Comparison of ENCODE assay signal across 14 cellular contexts in the genomic region with DNA sequence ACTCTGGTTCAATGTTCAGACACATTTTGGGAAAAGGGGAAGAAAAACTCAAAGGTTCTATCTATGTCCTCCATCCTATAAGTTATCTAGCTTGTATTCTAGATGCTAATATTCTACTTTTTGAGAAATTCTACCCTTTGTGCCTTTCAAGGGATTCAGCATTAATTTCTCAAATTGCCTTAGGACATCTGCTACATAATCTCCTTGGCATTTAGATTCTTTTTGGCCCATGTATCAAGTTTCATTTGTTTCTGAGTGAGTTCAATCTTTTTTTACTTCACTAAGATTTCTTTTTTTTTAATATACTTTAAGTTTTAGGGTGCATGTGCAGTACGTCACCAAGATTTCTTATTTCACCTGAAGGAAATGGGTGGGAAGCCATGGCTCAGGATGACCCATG.
DNase-seq lines count a peak whose midpoint lies in the region; ATAC-seq, FAIRE-seq and TF ChIP-seq lines count a peak whose summit lies in the region.
"Had no signal": no experiment of that assay in that cellular context is flagged by ENCODE, and none has a peak within 500 bp of the region (broad histone marks: within the 10 kb centered on the region; RNA-seq: fewer than 3 reads in every experiment).

No MANE protein-coding gene starts in this region.

- peak overlapping the region; percentile 40 for H2AFZ ChIP-seq in HCT116 (ENCODE audit: low read depth, low read length, poor library complexity, severe bottlenecking)
- H2AFZ ChIP-seq in keratinocyte (ENCODE audit: control insufficient read depth, low read length): no peak overlapping the region
- H2AFZ ChIP-seq: PC-9 had no signal

- H3K36me3 ChIP-seq in HCT116 (ENCODE audit: control insufficient read depth in 1 of 2, insufficient read depth in 2 of 2, low read length in 2 of 2) (no peaks in the 10 kb centered on the region), adipocyte (ENCODE audit: control insufficient read depth, insufficient read depth, low read length, severe bottlenecking) (no peaks in the 10 kb centered on the region), keratinocyte (ENCODE audit: control insufficient read depth in 2 of 2, extremely low read depth in 1 of 2, insufficient read depth in 2 of 2, low read length in 2 of 2) (no peaks in the 10 kb centered on the region)

- no peak overlapping the region for H3K27ac ChIP-seq in HCT116 (ENCODE audit: low read depth, low read length)
- H3K27ac ChIP-seq in keratinocyte (ENCODE audit: control insufficient read depth, insufficient read depth, low read length): no peak overlapping the region
- H3K27ac ChIP-seq: PC-9 had no signal

- peaks cover 0 to 15% of the 10 kb centered on the region in 2 experiments; a peak in 2 of 4 replicates for H3K4me1 ChIP-seq in HCT116 (ENCODE audit: control insufficient read depth in 1 of 2, insufficient read depth in 2 of 2, low read length in 2 of 2)
- peaks cover 12% of the 10 kb centered on the region for H3K4me1 ChIP-seq in adipocyte (ENCODE audit: control insufficient read depth, insufficient read depth, low read length)
- peaks cover 19% of the 10 kb centered on the region for H3K4me1 ChIP-seq in keratinocyte (ENCODE audit: control insufficient read depth, extremely low read depth, insufficient read depth, low read length)

- TF ChIP-seq RAD21 in HCT116 (IDR thresholded peaks at IDR 0.05; ENCODE audit: low read depth): no peak

- POLR2A ChIA-PET in HCT116 (lab: Charles Lee): no interaction called here

- H3K4me3 ChIP-seq in HCT116 (replicated peaks in 1 of 2; ENCODE audit: low read depth in 1 of 2, low read length in 2 of 2) (no peak overlapping the region), adipocyte (ENCODE audit: low read length) (no peak overlapping the region), keratinocyte (ENCODE audit: control insufficient read depth in 2 of 3, extremely low read depth in 1 of 3, insufficient read depth in 2 of 3, low read depth in 1 of 3, low read length in 3 of 3) (no peak overlapping the region)
- H3K4me3 ChIP-seq: PC-9 had no signal

- no peak for TF ChIP-seq POLR2A in HCT116 (IDR thresholded peaks at IDR 0.05; ENCODE audit: borderline replicate concordance, extremely low read depth, insufficient read depth, insufficient read length)

- BruUV-seq in HCT116 (replicated peaks; lab: Mats Ljungman, UMichigan): no TSS peak

- peak; percentile 54 for DNase-seq in EH (ENCODE audit: low read depth)
- DNase-seq in HCT116 (ENCODE audit: low read depth, low spot score): no peak
- DNase-seq in adipocyte (ENCODE audit: low read depth): peak; percentile 74
- DNase-seq in keratinocyte (ENCODE audit: low read depth, low spot score): no peak
- DNase-seq in HTR-8/SVneo (ENCODE audit: insufficient read length, low spot score): no peak
- DNase-seq: DMS79, NCI-H1436, NCI-H2029 treated with DMSO at 0.1 percent for 48 hours, NCI-H2227 treated with DMSO at 0.1 percent for 48 hours, NCI-H69, PC-9 had no signal

- no peak overlapping the region for H3K9ac ChIP-seq in HCT116 (ENCODE audit: low read length)
- no peak overlapping the region for H3K9ac ChIP-seq in adipocyte (ENCODE audit: low read length)
- H3K9ac ChIP-seq in keratinocyte (ENCODE audit: control insufficient read depth, extremely low read depth, insufficient read depth, low read length): no peak overlapping the region

- dilution Hi-C loops in keratinocyte (cut with MboI; ENCODE audit: extremely low pct_ligation_motif_present, low sequenced_read_pairs): no loop called here

- ATAC-seq in HCT116 (no peak), GM18870 (IDR thresholded peaks at IDR 0.05; ENCODE audit: unreplicated experiment) (no peak), HG03025 (IDR thresholded peaks at IDR 0.05; ENCODE audit: low FRiP score, unreplicated experiment) (no peak)

- H3K79me2 ChIP-seq in HCT116 (ENCODE audit: insufficient read depth, low read length): no peaks in the 10 kb centered on the region
- H3K79me2 ChIP-seq in keratinocyte (ENCODE audit: control insufficient read depth, insufficient read depth, low read length): no peaks in the 10 kb centered on the region

- H3K4me2 ChIP-seq in HCT116 (ENCODE audit: low read length) (no peak overlapping the region), keratinocyte (ENCODE audit: control insufficient read depth, extremely low read depth, insufficient read depth, low read depth, low read length) (peak overlapping the region; percentile 4)
- H3K4me2 ChIP-seq: PC-9 had no signal

- no peaks in the 10 kb centered on the region for H3K27me3 ChIP-seq in HCT116 (ENCODE audit: insufficient read depth, low read length)
- H3K27me3 ChIP-seq in adipocyte (replicated peaks; ENCODE audit: control insufficient read depth, insufficient read depth, low read length): no peaks in the 10 kb centered on the region
- H3K27me3 ChIP-seq in keratinocyte (ENCODE audit: control insufficient read depth, extremely low read depth, insufficient read depth, low read length): no peaks in the 10 kb centered on the region

- H3K9me2 ChIP-seq in HCT116 (ENCODE audit: insufficient read depth): no peaks in the 10 kb centered on the region

- H4K20me1 ChIP-seq in HCT116 (ENCODE audit: insufficient read depth) (no peaks in the 10 kb centered on the region), keratinocyte (ENCODE audit: control insufficient read depth, extremely low read depth, insufficient read depth, low read length) (no peaks in the 10 kb centered on the region)

- no peak for TF ChIP-seq CTCF in HCT116 (IDR thresholded peaks at IDR 0.05 in 2 of 3, conservative IDR thresholded peaks at IDR 0.05 in 1 of 3; ENCODE audit: borderline replicate concordance in 1 of 3, insufficient read depth in 1 of 3, low read depth in 2 of 3, low read length in 2 of 3)
- TF ChIP-seq CTCF in keratinocyte (optimal IDR thresholded peaks at IDR 0.05 in 1 of 3, IDR thresholded peaks at IDR 0.05 in 1 of 3, conservative IDR thresholded peaks at IDR 0.05 in 1 of 3; ENCODE audit: extremely low read depth in 1 of 3, insufficient read depth in 2 of 3, low read length in 3 of 3): no peak

- no peaks in the 10 kb centered on the region for H3K9me1 ChIP-seq in keratinocyte (ENCODE audit: control insufficient read depth, extremely low read depth, insufficient read depth, low read length)

- no peaks in the 10 kb centered on the region for H3K9me3 ChIP-seq in HCT116 (ENCODE audit: control insufficient read depth in 1 of 2, insufficient read depth in 1 of 2, low read depth in 1 of 2, low read length in 2 of 2)
- H3K9me3 ChIP-seq in adipocyte (ENCODE audit: control insufficient read depth, low read length): no peaks in the 10 kb centered on the region
- H3K9me3 ChIP-seq in keratinocyte (ENCODE audit: control insufficient read depth, low read depth, low read length): no peaks in the 10 kb centered on the region

- intact Hi-C loops in HCT116 (cut with micrococcal nuclease): loop anchor here (10.0 kb wide), 3 partner anchors 740 to 1770 kb away; no protein-coding TSS in a partner anchor

- RAD21 ChIA-PET in HCT116 (lab: Charles Lee; ENCODE audit: low non-redundant PET in 1 of 2, low total read pairs in 2 of 2, uncharacterized antibody in 2 of 2, unreplicated experiment in 2 of 2): no interaction called here

- no peak for FAIRE-seq in keratinocyte (lab: Jason Lieb, UNC)
- no peak for FAIRE-seq in HTR-8/SVneo (lab: Jason Lieb, UNC)
- FAIRE-seq: H54 had no signal

- CTCF ChIA-PET in HCT116 (lab: Charles Lee): no interaction called here

TF ChIP-seq in HCT116, 20 proteins besides CTCF, POLR2A, EP300 and RAD21:
- TF ChIP-seq EZH2phosphoT487 (IDR thresholded peaks at IDR 0.05; ENCODE audit: borderline replicate concordance): no peak
- no peak for TF ChIP-seq ELF1 (IDR thresholded peaks at IDR 0.05; ENCODE audit: borderline replicate concordance, low read depth)
- TF ChIP-seq, protein P1, sequence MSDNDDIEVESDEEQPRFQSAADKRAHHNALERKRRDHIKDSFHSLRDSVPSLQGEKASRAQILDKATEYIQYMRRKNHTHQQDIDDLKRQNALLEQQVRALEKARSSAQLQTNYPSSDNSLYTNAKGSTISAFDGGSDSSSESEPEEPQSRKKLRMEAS (IDR thresholded peaks at IDR 0.05): no peak
- TF ChIP-seq CBX3 (IDR thresholded peaks at IDR 0.05; ENCODE audit: low read depth): no peak
- no peak for TF ChIP-seq EZH2 (IDR thresholded peaks at IDR 0.05)
- TF ChIP-seq, protein P2, sequence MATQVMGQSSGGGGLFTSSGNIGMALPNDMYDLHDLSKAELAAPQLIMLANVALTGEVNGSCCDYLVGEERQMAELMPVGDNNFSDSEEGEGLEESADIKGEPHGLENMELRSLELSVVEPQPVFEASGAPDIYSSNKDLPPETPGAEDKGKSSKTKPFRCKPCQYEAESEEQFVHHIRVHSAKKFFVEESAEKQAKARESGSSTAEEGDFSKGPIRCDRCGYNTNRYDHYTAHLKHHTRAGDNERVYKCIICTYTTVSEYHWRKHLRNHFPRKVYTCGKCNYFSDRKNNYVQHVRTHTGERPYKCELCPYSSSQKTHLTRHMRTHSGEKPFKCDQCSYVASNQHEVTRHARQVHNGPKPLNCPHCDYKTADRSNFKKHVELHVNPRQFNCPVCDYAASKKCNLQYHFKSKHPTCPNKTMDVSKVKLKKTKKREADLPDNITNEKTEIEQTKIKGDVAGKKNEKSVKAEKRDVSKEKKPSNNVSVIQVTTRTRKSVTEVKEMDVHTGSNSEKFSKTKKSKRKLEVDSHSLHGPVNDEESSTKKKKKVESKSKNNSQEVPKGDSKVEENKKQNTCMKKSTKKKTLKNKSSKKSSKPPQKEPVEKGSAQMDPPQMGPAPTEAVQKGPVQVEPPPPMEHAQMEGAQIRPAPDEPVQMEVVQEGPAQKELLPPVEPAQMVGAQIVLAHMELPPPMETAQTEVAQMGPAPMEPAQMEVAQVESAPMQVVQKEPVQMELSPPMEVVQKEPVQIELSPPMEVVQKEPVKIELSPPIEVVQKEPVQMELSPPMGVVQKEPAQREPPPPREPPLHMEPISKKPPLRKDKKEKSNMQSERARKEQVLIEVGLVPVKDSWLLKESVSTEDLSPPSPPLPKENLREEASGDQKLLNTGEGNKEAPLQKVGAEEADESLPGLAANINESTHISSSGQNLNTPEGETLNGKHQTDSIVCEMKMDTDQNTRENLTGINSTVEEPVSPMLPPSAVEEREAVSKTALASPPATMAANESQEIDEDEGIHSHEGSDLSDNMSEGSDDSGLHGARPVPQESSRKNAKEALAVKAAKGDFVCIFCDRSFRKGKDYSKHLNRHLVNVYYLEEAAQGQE (IDR thresholded peaks at IDR 0.05; ENCODE audit: low read depth): no peak

Comparison
In these comparisons a context has a peak if more than half of its experiments do, and no peak if none do; other contexts are left out.
1. DNase-seq: peak in EH (single experiment) and adipocyte (single experiment); none in HCT116 (single experiment), keratinocyte (single experiment) and HTR-8/SVneo (single experiment).